In the genomic region with DNA sequence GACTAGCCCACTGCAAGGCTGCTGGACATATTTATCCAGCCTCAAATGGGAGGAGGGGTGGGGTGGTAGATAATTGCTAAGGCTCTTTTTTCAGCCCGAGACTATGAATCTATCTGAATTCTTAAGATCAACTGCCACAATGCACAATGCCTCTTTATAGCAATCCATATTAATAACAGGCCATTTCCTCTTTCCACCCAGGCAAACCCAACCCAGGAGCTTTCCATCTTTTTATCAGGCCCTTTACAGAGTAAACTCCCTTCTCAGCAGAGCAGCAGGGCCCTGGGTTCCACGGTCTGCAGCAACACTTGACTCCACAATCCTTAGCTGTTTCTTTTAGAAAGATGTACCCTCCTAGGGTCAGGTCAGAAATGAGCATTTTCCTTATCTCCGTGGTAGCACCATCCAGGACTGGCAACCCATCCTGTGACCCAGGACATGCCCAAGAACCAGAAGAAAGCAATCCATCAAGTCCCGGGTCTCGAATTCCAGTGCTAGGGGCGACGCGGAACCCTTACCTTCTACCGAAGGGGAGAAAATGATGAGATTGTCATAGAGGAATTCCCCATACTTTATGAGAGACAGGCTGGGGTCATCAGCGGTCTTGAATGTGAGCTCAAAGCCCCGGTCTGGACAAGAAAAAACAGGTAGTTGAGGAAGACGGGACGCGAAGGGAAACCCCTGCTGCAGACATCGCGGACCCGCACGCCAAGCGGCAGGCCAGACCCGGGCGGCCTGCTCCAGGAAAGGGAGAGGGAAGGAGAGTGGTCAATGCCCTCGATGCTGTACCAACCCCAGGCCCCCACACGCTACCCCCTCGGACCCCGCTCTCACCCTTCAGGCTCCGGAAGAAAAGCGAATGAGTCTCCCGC, we compare ENCODE assay signal across 2 cellular contexts.
TF ChIP-seq lines count a peak whose summit lies in the region.

No MANE protein-coding gene starts in this region.

TF ChIP-seq in GM12878, 131 proteins besides CTCF, POLR2A, EP300 and RAD21:
- TF ChIP-seq SPI1 (IDR thresholded peaks at IDR 0.05; ENCODE audit: borderline replicate concordance, insufficient read depth, low read depth, low read length) (0 out of 2 replicates have a peak, but pooled peaks have one; percentile 17), ZNF217 (IDR thresholded peaks at IDR 0.05) (no peak)
TF ChIP-seq in GM12878: peak in this region for 1.

TF ChIP-seq in liver, 16 proteins besides CTCF, POLR2A, EP300 and RAD21:
- no peak for TF ChIP-seq RXRA (IDR thresholded peaks at IDR 0.05)
- no peak for TF ChIP-seq TAF1 (conservative IDR thresholded peaks at IDR 0.05)
- TF ChIP-seq FOXA2 (IDR thresholded peaks at IDR 0.05): no peak
- TF ChIP-seq, protein P1, sequence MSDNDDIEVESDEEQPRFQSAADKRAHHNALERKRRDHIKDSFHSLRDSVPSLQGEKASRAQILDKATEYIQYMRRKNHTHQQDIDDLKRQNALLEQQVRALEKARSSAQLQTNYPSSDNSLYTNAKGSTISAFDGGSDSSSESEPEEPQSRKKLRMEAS (IDR thresholded peaks at IDR 0.05): no peak
- no peak for TF ChIP-seq NR2F2 (IDR thresholded peaks at IDR 0.05)
- TF ChIP-seq HNF4G (IDR thresholded peaks at IDR 0.05): no peak
- no peak for TF ChIP-seq JUND (IDR thresholded peaks at IDR 0.05)
- no peak for TF ChIP-seq YY1 (IDR thresholded peaks at IDR 0.05)
- no peak for TF ChIP-seq GABPA (IDR thresholded peaks at IDR 0.05 in 1 of 2, conservative IDR thresholded peaks at IDR 0.05 in 1 of 2)
- TF ChIP-seq, protein P2, sequence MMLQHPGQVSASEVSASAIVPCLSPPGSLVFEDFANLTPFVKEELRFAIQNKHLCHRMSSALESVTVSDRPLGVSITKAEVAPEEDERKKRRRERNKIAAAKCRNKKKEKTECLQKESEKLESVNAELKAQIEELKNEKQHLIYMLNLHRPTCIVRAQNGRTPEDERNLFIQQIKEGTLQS (IDR thresholded peaks at IDR 0.05): no peak
- TF ChIP-seq, protein P3, sequence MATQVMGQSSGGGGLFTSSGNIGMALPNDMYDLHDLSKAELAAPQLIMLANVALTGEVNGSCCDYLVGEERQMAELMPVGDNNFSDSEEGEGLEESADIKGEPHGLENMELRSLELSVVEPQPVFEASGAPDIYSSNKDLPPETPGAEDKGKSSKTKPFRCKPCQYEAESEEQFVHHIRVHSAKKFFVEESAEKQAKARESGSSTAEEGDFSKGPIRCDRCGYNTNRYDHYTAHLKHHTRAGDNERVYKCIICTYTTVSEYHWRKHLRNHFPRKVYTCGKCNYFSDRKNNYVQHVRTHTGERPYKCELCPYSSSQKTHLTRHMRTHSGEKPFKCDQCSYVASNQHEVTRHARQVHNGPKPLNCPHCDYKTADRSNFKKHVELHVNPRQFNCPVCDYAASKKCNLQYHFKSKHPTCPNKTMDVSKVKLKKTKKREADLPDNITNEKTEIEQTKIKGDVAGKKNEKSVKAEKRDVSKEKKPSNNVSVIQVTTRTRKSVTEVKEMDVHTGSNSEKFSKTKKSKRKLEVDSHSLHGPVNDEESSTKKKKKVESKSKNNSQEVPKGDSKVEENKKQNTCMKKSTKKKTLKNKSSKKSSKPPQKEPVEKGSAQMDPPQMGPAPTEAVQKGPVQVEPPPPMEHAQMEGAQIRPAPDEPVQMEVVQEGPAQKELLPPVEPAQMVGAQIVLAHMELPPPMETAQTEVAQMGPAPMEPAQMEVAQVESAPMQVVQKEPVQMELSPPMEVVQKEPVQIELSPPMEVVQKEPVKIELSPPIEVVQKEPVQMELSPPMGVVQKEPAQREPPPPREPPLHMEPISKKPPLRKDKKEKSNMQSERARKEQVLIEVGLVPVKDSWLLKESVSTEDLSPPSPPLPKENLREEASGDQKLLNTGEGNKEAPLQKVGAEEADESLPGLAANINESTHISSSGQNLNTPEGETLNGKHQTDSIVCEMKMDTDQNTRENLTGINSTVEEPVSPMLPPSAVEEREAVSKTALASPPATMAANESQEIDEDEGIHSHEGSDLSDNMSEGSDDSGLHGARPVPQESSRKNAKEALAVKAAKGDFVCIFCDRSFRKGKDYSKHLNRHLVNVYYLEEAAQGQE (IDR thresholded peaks at IDR 0.05): no peak
- TF ChIP-seq HNF4A (conservative IDR thresholded peaks at IDR 0.05): no peak
- TF ChIP-seq, protein P4, sequence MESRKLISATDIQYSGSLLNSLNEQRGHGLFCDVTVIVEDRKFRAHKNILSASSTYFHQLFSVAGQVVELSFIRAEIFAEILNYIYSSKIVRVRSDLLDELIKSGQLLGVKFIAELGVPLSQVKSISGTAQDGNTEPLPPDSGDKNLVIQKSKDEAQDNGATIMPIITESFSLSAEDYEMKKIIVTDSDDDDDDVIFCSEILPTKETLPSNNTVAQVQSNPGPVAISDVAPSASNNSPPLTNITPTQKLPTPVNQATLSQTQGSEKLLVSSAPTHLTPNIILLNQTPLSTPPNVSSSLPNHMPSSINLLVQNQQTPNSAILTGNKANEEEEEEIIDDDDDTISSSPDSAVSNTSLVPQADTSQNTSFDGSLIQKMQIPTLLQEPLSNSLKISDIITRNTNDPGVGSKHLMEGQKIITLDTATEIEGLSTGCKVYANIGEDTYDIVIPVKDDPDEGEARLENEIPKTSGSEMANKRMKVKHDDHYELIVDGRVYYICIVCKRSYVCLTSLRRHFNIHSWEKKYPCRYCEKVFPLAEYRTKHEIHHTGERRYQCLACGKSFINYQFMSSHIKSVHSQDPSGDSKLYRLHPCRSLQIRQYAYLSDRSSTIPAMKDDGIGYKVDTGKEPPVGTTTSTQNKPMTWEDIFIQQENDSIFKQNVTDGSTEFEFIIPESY (IDR thresholded peaks at IDR 0.05): no peak
- TF ChIP-seq EGR1 (IDR thresholded peaks at IDR 0.05; ENCODE audit: low read depth in 2 of 2): no peak
- no peak for TF ChIP-seq FOXA1 (IDR thresholded peaks at IDR 0.05)
- TF ChIP-seq SP1 (IDR thresholded peaks at IDR 0.05): no peak
